ENCODE assay signal across 13 cellular contexts in genomic region chr4:55399581-55399980, GRCh38. TPM values are rescaled to one million over a fixed set of nuclear protein-coding genes. Genes with fewer than 3 reads are reported as not detected.
DNase-seq lines count a peak whose midpoint lies in the region; ATAC-seq and TF ChIP-seq lines count a peak whose summit lies in the region.
"Had no signal": no experiment of that assay in that cellular context is flagged by ENCODE, and none has a peak within 500 bp of the region (broad histone marks: within the 10 kb centered on the region; RNA-seq: fewer than 3 reads in every experiment).

No MANE protein-coding gene starts in this region.

- intact Hi-C loops in CD4-positive, alpha-beta memory T cell (cut with micrococcal nuclease) = loop anchor here (5.0 kb wide), 5 partner anchors 457 to 1962 kb away; partner anchors contain the start of genes CHIC2, NOA1, POLR2B and REST

- H3K9me3 ChIP-seq in CD8-positive, alpha-beta memory T cell (ENCODE audit: low read length) = no peaks in the 10 kb centered on the region
- no peaks in the 10 kb centered on the region for H3K9me3 ChIP-seq in neuronal stem cell (replicated peaks in 1 of 2; ENCODE audit: control insufficient read depth in 2 of 2, insufficient read depth in 1 of 2, low read depth in 1 of 2, low read length in 2 of 2)
- H3K9me3 ChIP-seq in CD4-positive, alpha-beta memory T cell (ENCODE audit: control insufficient read depth in 1 of 2, low read length in 2 of 2) = no peaks in the 10 kb centered on the region
- H3K9me3 ChIP-seq: spleen, tibial nerve had no signal

- H3K36me3 Mint-ChIP-seq in CD8-positive, alpha-beta memory T cell = peaks cover 6 to 43% (median 21%) of the 10 kb centered on the region in 3 donors
- H3K36me3 Mint-ChIP-seq in chondrocyte (ENCODE audit: low read depth) (peaks cover 21% of the 10 kb centered on the region), nephron progenitor cell (ENCODE audit: low read depth) (peaks cover 36% of the 10 kb centered on the region)
- H3K36me3 Mint-ChIP-seq in CD4-positive, alpha-beta memory T cell = peaks cover 12 to 35% of the 10 kb centered on the region in 2 donors

- peaks cover 0 to 1% of the 10 kb centered on the region in 2 donors for H3K27me3 Mint-ChIP-seq in CD8-positive, alpha-beta memory T cell
- H3K27me3 Mint-ChIP-seq in chondrocyte (ENCODE audit: low read depth) = no peaks in the 10 kb centered on the region
- peaks cover 5% of the 10 kb centered on the region for H3K27me3 Mint-ChIP-seq in nephron progenitor cell (ENCODE audit: low read depth, poor library complexity)
- H3K27me3 Mint-ChIP-seq in CD4-positive, alpha-beta memory T cell = no peaks in the 10 kb centered on the region

- no peaks in the 10 kb centered on the region for H3K9me3 Mint-ChIP-seq in CD8-positive, alpha-beta memory T cell
- H3K9me3 Mint-ChIP-seq in chondrocyte (ENCODE audit: low read depth) = no peaks in the 10 kb centered on the region
- H3K9me3 Mint-ChIP-seq in nephron progenitor cell = no peaks in the 10 kb centered on the region
- peaks cover 0 to 2% (median 0%) of the 10 kb centered on the region in 8 donors for H3K9me3 Mint-ChIP-seq in CD4-positive, alpha-beta memory T cell

- H2AFZ ChIP-seq in neuronal stem cell (ENCODE audit: low read length) = no peak overlapping the region

- H3K27me3 ChIP-seq in CD8-positive, alpha-beta memory T cell (ENCODE audit: insufficient read depth, low read length, poor library complexity, severe bottlenecking) = no peaks in the 10 kb centered on the region
- peaks cover 0 to under 1% (median 0%) of the 10 kb centered on the region in 3 experiments for H3K27me3 ChIP-seq in neuronal stem cell (ENCODE audit: control insufficient read depth in 3 of 3, insufficient read depth in 3 of 3, low read depth in 1 of 3, low read length in 3 of 3)
- no peaks in the 10 kb centered on the region for H3K27me3 ChIP-seq in CD4-positive, alpha-beta memory T cell (ENCODE audit: insufficient read depth, low read length)
- H3K27me3 ChIP-seq: cardiac muscle cell, spleen, tibial nerve had no signal

- CTCF ChIA-PET in CD8-positive, alpha-beta memory T cell (lab: Charles Lee) = interaction anchor here (0.7 to 2.2 kb wide), 2 partner anchors 54 to 146 kb away, joined by 3 to 8 read pairs; partner anchors contain the start of gene SRD5A3
- CTCF ChIA-PET in CD4-positive, alpha-beta memory T cell (lab: Charles Lee; ENCODE audit: partially characterized antibody) = interaction anchor here (1.2 to 2.3 kb wide), 2 partner anchors 54 to 146 kb away, joined by 4 to 11 read pairs; partner anchors contain the start of gene SRD5A3

- no peak overlapping the region for H3K14ac ChIP-seq in neuronal stem cell (ENCODE audit: low read length)

- peaks cover 8% of the 10 kb centered on the region for H3K36me3 ChIP-seq in CD8-positive, alpha-beta memory T cell (ENCODE audit: insufficient read depth, low read length)
- H3K36me3 ChIP-seq in neuronal stem cell (replicated peaks in 1 of 2; ENCODE audit: control insufficient read depth in 2 of 2, insufficient read depth in 2 of 2, low read length in 2 of 2) = peaks cover 3 to 60% of the 10 kb centered on the region in 2 donors
- no peaks in the 10 kb centered on the region for H3K36me3 ChIP-seq in CD4-positive, alpha-beta memory T cell (ENCODE audit: insufficient read depth, low read length)
- H3K36me3 ChIP-seq: cardiac muscle cell had no signal

- peaks cover 7% of the 10 kb centered on the region for H3K79me1 ChIP-seq in neuronal stem cell (ENCODE audit: low read depth, low read length)

- no peak overlapping the region for H3K18ac ChIP-seq in neuronal stem cell (ENCODE audit: low read length)

- H3K4me1 Mint-ChIP-seq in CD8-positive, alpha-beta memory T cell = peaks cover 50 to 67% (median 59%) of the 10 kb centered on the region in 3 donors
- H3K4me1 Mint-ChIP-seq in chondrocyte (ENCODE audit: low read depth) (peaks cover 53% of the 10 kb centered on the region), nephron progenitor cell (peaks cover 35% of the 10 kb centered on the region)
- peaks cover 41 to 57% (median 49%) of the 10 kb centered on the region in 4 donors for H3K4me1 Mint-ChIP-seq in CD4-positive, alpha-beta memory T cell

- no peak overlapping the region for H3K4ac ChIP-seq in neuronal stem cell (ENCODE audit: low read length)

- H3K4me2 ChIP-seq in neuronal stem cell (ENCODE audit: insufficient read depth, low read length, poor library complexity, severe bottlenecking) = no peak overlapping the region

- H3K27ac ChIP-seq in CD8-positive, alpha-beta memory T cell (ENCODE audit: low read depth, low read length) = no peak overlapping the region
- no peak overlapping the region for H3K27ac ChIP-seq in neuronal stem cell (replicated peaks; ENCODE audit: low read length)
- H3K27ac ChIP-seq in CD4-positive, alpha-beta memory T cell (ENCODE audit: low read depth, low read length) = no peak overlapping the region
- H3K27ac ChIP-seq: cardiac muscle cell had no signal

- no CpG with 5 or more reads among the region's 1 CpG for WGBS in neuronal stem cell (ENCODE audit: extremely low coverage in 2 of 2, insufficient read length in 2 of 2, insufficient replicate concordance in 1 of 2), 2 donors

- no peak overlapping the region for H2BK120ac ChIP-seq in neuronal stem cell (ENCODE audit: low read depth, low read length)

- H3K4me3 ChIP-seq in CD8-positive, alpha-beta memory T cell (ENCODE audit: low read length) = no peak overlapping the region
- H3K4me3 ChIP-seq in NB4 (ENCODE audit: low read depth, low read length) = peak overlapping the region; percentile 87
- H3K4me3 ChIP-seq in neuronal stem cell (ENCODE audit: low read length in 2 of 2) = no peak overlapping the region
- H3K4me3 ChIP-seq in CD4-positive, alpha-beta memory T cell (ENCODE audit: low read length in 2 of 2) = no peak overlapping the region
- H3K4me3 ChIP-seq: cardiac muscle cell had no signal

- no peak overlapping the region for H2BK15ac ChIP-seq in neuronal stem cell (ENCODE audit: low read length)

- peak overlapping the region; percentile 51 to 100 (median 80) for H3K4me3 Mint-ChIP-seq in CD8-positive, alpha-beta memory T cell
- H3K4me3 Mint-ChIP-seq in chondrocyte (ENCODE audit: unreplicated experiment) (peak overlapping the region; percentile 98), nephron progenitor cell (peak overlapping the region; percentile 91)
- H3K4me3 Mint-ChIP-seq in CD4-positive, alpha-beta memory T cell = peak overlapping the region in 3 of 8 donors; percentile 87 to 91 (median 89)

- no peak overlapping the region for H3K9ac ChIP-seq in neuronal stem cell (ENCODE audit: low read depth, low read length, poor library complexity)

- no peak for TF ChIP-seq CTCF in NB4 (IDR thresholded peaks at IDR 0.05; ENCODE audit: low read depth, low read length)
- TF ChIP-seq CTCF in chondrocyte (IDR thresholded peaks at IDR 0.05) = no peak
- TF ChIP-seq CTCF in nephron progenitor cell (IDR thresholded peaks at IDR 0.05) = no peak

- no peak overlapping the region for H3K23ac ChIP-seq in neuronal stem cell (ENCODE audit: low read depth, low read length, poor library complexity)

- no peak overlapping the region for H4K8ac ChIP-seq in neuronal stem cell (ENCODE audit: low read depth, low read length)

- no peak for ATAC-seq in GM18867 (IDR thresholded peaks at IDR 0.05; ENCODE audit: unreplicated experiment)

- no peak overlapping the region for H4K91ac ChIP-seq in neuronal stem cell (ENCODE audit: low read depth, low read length, poor library complexity)

- H2BK12ac ChIP-seq in neuronal stem cell (ENCODE audit: low read length) = no peak overlapping the region

- no peak overlapping the region for H2BK5ac ChIP-seq in neuronal stem cell (ENCODE audit: low read length)

- TF ChIP-seq POLR2A in NB4 (IDR thresholded peaks at IDR 0.05; ENCODE audit: extremely low read depth, insufficient read length) = no peak

- peaks cover 42% of the 10 kb centered on the region for H3K4me1 ChIP-seq in CD8-positive, alpha-beta memory T cell (ENCODE audit: insufficient read depth, low read length)
- H3K4me1 ChIP-seq in neuronal stem cell (ENCODE audit: control insufficient read depth in 2 of 2, insufficient read depth in 1 of 2, low read depth in 1 of 2, low read length in 2 of 2) = peaks cover 6 to 13% of the 10 kb centered on the region in 2 donors
- peaks cover 48% of the 10 kb centered on the region for H3K4me1 ChIP-seq in CD4-positive, alpha-beta memory T cell (ENCODE audit: insufficient read depth, low read length)

- no peak for DNase-seq in CD8-positive, alpha-beta memory T cell
- no peak for DNase-seq in NB4 (ENCODE audit: low read depth)
- DNase-seq in chondrocyte (ENCODE audit: low spot score) = no peak
- no peak for DNase-seq in nephron progenitor cell
- no peak for DNase-seq in neuronal stem cell (ENCODE audit: low spot score)
- no peak for DNase-seq in HT-29 (ENCODE audit: low spot score)
- no peak for DNase-seq in CD4-positive, alpha-beta memory T cell
- DNase-seq: activated CD4-positive, CD25-positive, alpha-beta regulatory T cell treated with anti-CD3 and anti-CD28 coated beads, Interleukin-2, amount 50 U/mL, for 72 hours; NCI-H524 treated with DMSO at 0.1 percent for 48 hours; spleen had no signal

- H2AK5ac ChIP-seq in neuronal stem cell (ENCODE audit: low read depth, low read length) = no peak overlapping the region

- peak overlapping the region in 3 of 8 donors; percentile 76 to 84 (median 81) for H3K27ac Mint-ChIP-seq in CD8-positive, alpha-beta memory T cell
- H3K27ac Mint-ChIP-seq in chondrocyte (ENCODE audit: unreplicated experiment) (peak overlapping the region; percentile 97), nephron progenitor cell (no peak overlapping the region)
- H3K27ac Mint-ChIP-seq in CD4-positive, alpha-beta memory T cell = peak overlapping the region in 1 of 7 donors; percentile 75

- POLR2A ChIA-PET in CD8-positive, alpha-beta memory T cell (lab: Charles Lee) = interaction anchor here (1.3 kb wide), 1 partner anchor 147 kb away, joined by 4 read pairs; no protein-coding TSS in a partner anchor
- POLR2A ChIA-PET in CD4-positive, alpha-beta memory T cell (lab: Charles Lee; ENCODE audit: partially characterized antibody) = interaction anchor here (0.8 to 0.9 kb wide), 2 partner anchors 27 to 54 kb away, joined by 3 to 4 read pairs; no protein-coding TSS in a partner anchor

RNA-seq across cellular contexts. Expression of gene TMEM165, which starts 3.8 kb away (rescaled TPM):
- 10 to 100 TPM; 69.1 to 76.5 TPM for total RNA-seq in CD8-positive, alpha-beta memory T cell
- polyA plus RNA-seq in CD8-positive, alpha-beta memory T cell = 31.1 TPM
- total RNA-seq in chondrocyte = 110 to 129 TPM (median 111 TPM) in 3 replicates
- 29.4 TPM for polyA plus RNA-seq in neuronal stem cell (2013, experiment 1 of 2)
- 31.3 TPM for polyA plus RNA-seq in neuronal stem cell (2013, experiment 2 of 2)
- 125 and 162 TPM in 2 replicates for total RNA-seq in HT-29 (2014; rRNA removed; shearing (Covaris generic))
- 10 to 100 TPM; 61.8 to 74.8 TPM for total RNA-seq in CD4-positive, alpha-beta memory T cell
- 10 to 100 TPM; 23.4 to 28.9 TPM for polyA plus RNA-seq in CD4-positive, alpha-beta memory T cell

RNA-seq across cellular contexts. Expression of gene SRD5A3, which starts 53.5 kb away (rescaled TPM):
- 10 to 100 TPM; 20.3 to 23.9 TPM for total RNA-seq in CD8-positive, alpha-beta memory T cell
- 17.4 TPM for polyA plus RNA-seq in CD8-positive, alpha-beta memory T cell
- 23.9 to 31.4 TPM (median 29.0 TPM) in 3 replicates for total RNA-seq in chondrocyte
- 11.9 TPM for polyA plus RNA-seq in neuronal stem cell (2013, experiment 1 of 2)
- polyA plus RNA-seq in neuronal stem cell (2013, experiment 2 of 2) = 11.9 TPM
- 3.8 and 3.9 TPM in 2 replicates for total RNA-seq in HT-29 (2014; rRNA removed; shearing (Covaris generic))
- 1 to 10 TPM; 2.9 to 3.5 TPM for total RNA-seq in CD4-positive, alpha-beta memory T cell
- polyA plus RNA-seq in CD4-positive, alpha-beta memory T cell = 10 to 100 TPM in 1 of 2 donors, 1 to 10 TPM in 1; 9.9 to 26.2 TPM
